In the genomic region with DNA sequence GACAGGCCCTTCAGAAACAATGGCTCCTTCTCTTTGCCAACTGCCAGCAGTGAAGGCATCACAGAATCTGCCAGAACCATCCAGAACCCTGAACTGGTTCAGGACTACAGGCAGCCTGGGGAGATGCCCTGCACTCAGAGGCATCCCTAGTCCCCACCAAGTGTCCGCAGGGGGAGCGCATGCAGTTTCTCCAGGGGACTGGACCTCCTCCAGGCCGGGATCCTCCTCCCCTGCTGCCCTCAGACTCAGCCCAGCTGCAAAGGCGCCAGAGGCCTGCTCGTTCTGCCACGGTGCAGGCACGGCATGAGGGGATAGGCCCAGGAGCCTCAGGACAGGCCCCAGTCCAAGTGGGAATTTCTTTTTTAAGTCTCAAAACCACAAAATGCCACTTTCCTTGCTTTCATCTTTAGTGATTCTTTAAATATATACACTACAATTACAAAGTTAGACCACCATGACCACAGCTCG, we compare ENCODE assay signal across 9 cellular contexts.
DNase-seq lines count a peak whose midpoint lies in the region; ATAC-seq and TF ChIP-seq lines count a peak whose summit lies in the region.
"Had no signal": no experiment of that assay in that cellular context is flagged by ENCODE, and none has a peak within 500 bp of the region (broad histone marks: within the 10 kb centered on the region; RNA-seq: fewer than 3 reads in every experiment).

No MANE protein-coding gene starts in this region.

- H3K4me1 Mint-ChIP-seq in CD8-positive, alpha-beta T cell (ENCODE audit: low read depth), result peaks cover 94% of the 10 kb centered on the region
- H3K4me1 Mint-ChIP-seq in activated CD8-positive, alpha-beta T cell treated with anti-CD3 and anti-CD28 coated beads, Interleukin-2, amount 10 ng/mL, durations not matched to agents 7 days and 5 days (ENCODE audit: low read depth), result peaks cover 97% of the 10 kb centered on the region
- H3K4me1 Mint-ChIP-seq in naive B cell, result peaks cover 52 to 83% (median 74%) of the 10 kb centered on the region in 3 donors

- peak overlapping the region; percentile 7 for H3K4me3 ChIP-seq in CD8-positive, alpha-beta T cell (ENCODE audit: low read depth, low read length)
- H3K4me3 ChIP-seq in HEK293 (ENCODE audit: low read depth, low read length) (no peak overlapping the region), hepatocyte (no peak overlapping the region)

- peaks cover 94% of the 10 kb centered on the region for H3K4me1 ChIP-seq in CD8-positive, alpha-beta T cell (ENCODE audit: insufficient read depth, low read length)
- H3K4me1 ChIP-seq in HEK293 (ENCODE audit: control insufficient read depth, insufficient read depth, low read length) (no peaks in the 10 kb centered on the region), hepatocyte (ENCODE audit: insufficient read depth) (no peaks in the 10 kb centered on the region)
- H3K4me1 ChIP-seq: parathyroid adenoma had no signal

- intact Hi-C loops in CD8-positive, alpha-beta T cell (cut with DNase I, micrococcal nuclease), result loop anchor here (2.0 to 10.0 kb wide), 4 partner anchors 43 to 679 kb away; a partner anchor contains a TSS

- peaks cover 7% of the 10 kb centered on the region for H3K79me2 ChIP-seq in hepatocyte

- no peaks in the 10 kb centered on the region for H3K27me3 Mint-ChIP-seq in CD8-positive, alpha-beta T cell (ENCODE audit: low read depth)
- no peaks in the 10 kb centered on the region for H3K27me3 Mint-ChIP-seq in activated CD8-positive, alpha-beta T cell treated with anti-CD3 and anti-CD28 coated beads, Interleukin-2, amount 10 ng/mL, durations not matched to agents 7 days and 5 days (ENCODE audit: low read depth)
- H3K27me3 Mint-ChIP-seq in naive B cell, result no peaks in the 10 kb centered on the region

- H4K20me1 ChIP-seq in hepatocyte (ENCODE audit: insufficient read depth, poor library complexity, severe bottlenecking), result no peaks in the 10 kb centered on the region

- H3K9me2 ChIP-seq in hepatocyte (replicated peaks; ENCODE audit: insufficient read depth), result no peaks in the 10 kb centered on the region

- H3K27me3 ChIP-seq in CD8-positive, alpha-beta T cell (ENCODE audit: insufficient read depth, low read length), result no peaks in the 10 kb centered on the region
- H3K27me3 ChIP-seq in hepatocyte, result no peaks in the 10 kb centered on the region

- no peak for DNase-seq in CD8-positive, alpha-beta T cell
- DNase-seq in activated CD8-positive, alpha-beta T cell treated with anti-CD3 and anti-CD28 coated beads, Interleukin-2, amount 10 ng/mL, durations not matched to agents 7 days and 5 days, result no peak
- DNase-seq in naive B cell (no peak), NCI-H2196 (lab: John Stamatoyannopoulos, UW; ENCODE audit: unreplicated experiment) (no peak), SK-N-DZ (ENCODE audit: low spot score) (no peak), hepatocyte (ENCODE audit: low spot score) (no peak)

- no peak for ATAC-seq in CD8-positive, alpha-beta T cell
- ATAC-seq in activated CD8-positive, alpha-beta T cell treated with anti-CD3 and anti-CD28 coated beads, Interleukin-2, amount 10 ng/mL, durations not matched to agents 7 days and 5 days, result peak; percentile 2
- no peak for ATAC-seq in naive B cell (ENCODE audit: low read depth in 2 of 2)
- ATAC-seq in HG03469 (IDR thresholded peaks at IDR 0.05; ENCODE audit: unreplicated experiment), result no peak

- peak overlapping the region; percentile 61 for H3K4me3 Mint-ChIP-seq in CD8-positive, alpha-beta T cell
- peak overlapping the region; percentile 56 for H3K4me3 Mint-ChIP-seq in activated CD8-positive, alpha-beta T cell treated with anti-CD3 and anti-CD28 coated beads, Interleukin-2, amount 10 ng/mL, durations not matched to agents 7 days and 5 days
- H3K4me3 Mint-ChIP-seq in naive B cell, result peak overlapping the region in 7 of 8 donors; percentile 73 to 89 (median 75)

- H2AFZ ChIP-seq in hepatocyte, result no peak overlapping the region
- H2AFZ ChIP-seq: parathyroid adenoma had no signal

- peaks cover 5% of the 10 kb centered on the region for H3K36me3 ChIP-seq in CD8-positive, alpha-beta T cell (ENCODE audit: insufficient read depth, low read length)
- H3K36me3 ChIP-seq in HEK293 (ENCODE audit: control insufficient read depth in 2 of 2, insufficient read depth in 1 of 2, low read length in 2 of 2) (no peaks in the 10 kb centered on the region), hepatocyte (replicated peaks; ENCODE audit: insufficient read depth, low read depth) (no peaks in the 10 kb centered on the region)

- POLR2A ChIA-PET in CD8-positive, alpha-beta T cell (lab: Charles Lee), result interaction anchor here (1.0 to 2.4 kb wide), 7 partner anchors 11 to 123 kb away, joined by 3 to 11 read pairs (median 3); no protein-coding TSS in a partner anchor
- POLR2A ChIA-PET in HEK293 (lab: Yijun Ruan, JAX), result no interaction called here
- POLR2A ChIA-PET in activated CD8-positive, alpha-beta T cell treated with anti-CD3 and anti-CD28 coated beads, Interleukin-2, amount 10 ng/mL, durations not matched to agents 7 days and 5 days (lab: Charles Lee), result interaction anchor here (0.6 to 1.9 kb wide), 9 partner anchors 9 to 123 kb away, joined by 3 to 7 read pairs (median 4); no protein-coding TSS in a partner anchor

- peak overlapping the region; percentile 28 for H3K27ac ChIP-seq in CD8-positive, alpha-beta T cell (ENCODE audit: low read depth, low read length)
- H3K27ac ChIP-seq in HEK293 (ENCODE audit: extremely low read depth, low read depth, low read length) (no peak overlapping the region), hepatocyte (no peak overlapping the region)
- H3K27ac ChIP-seq: parathyroid adenoma had no signal

- H3K36me3 Mint-ChIP-seq in CD8-positive, alpha-beta T cell, result peaks cover 45% of the 10 kb centered on the region
- H3K36me3 Mint-ChIP-seq in activated CD8-positive, alpha-beta T cell treated with anti-CD3 and anti-CD28 coated beads, Interleukin-2, amount 10 ng/mL, durations not matched to agents 7 days and 5 days (ENCODE audit: low read depth), result peaks cover 72% of the 10 kb centered on the region
- no peaks in the 10 kb centered on the region for H3K36me3 Mint-ChIP-seq in naive B cell

- H3K9me3 ChIP-seq in CD8-positive, alpha-beta T cell (ENCODE audit: low read length), result no peaks in the 10 kb centered on the region
- H3K9me3 ChIP-seq in HEK293 (ENCODE audit: control insufficient read depth, insufficient read depth, low read depth, low read length) (no peaks in the 10 kb centered on the region), hepatocyte (ENCODE audit: low read depth) (no peaks in the 10 kb centered on the region)

- 80% methylated on average over 8 of the region's 8 CpGs for WGBS in hepatocyte (ENCODE audit: low lambda C conversion rate, missing lambda C conversion rate)

- no peak for TF ChIP-seq CTCF in CD8-positive, alpha-beta T cell (IDR thresholded peaks at IDR 0.05)
- TF ChIP-seq CTCF in HEK293 (tag by site-specific recombination; IDR thresholded peaks at IDR 0.05) (no peak), hepatocyte (IDR thresholded peaks at IDR 0.05; ENCODE audit: poor library complexity) (no peak)

- H3K9me3 Mint-ChIP-seq in CD8-positive, alpha-beta T cell, result no peaks in the 10 kb centered on the region
- peaks cover 3% of the 10 kb centered on the region for H3K9me3 Mint-ChIP-seq in activated CD8-positive, alpha-beta T cell treated with anti-CD3 and anti-CD28 coated beads, Interleukin-2, amount 10 ng/mL, durations not matched to agents 7 days and 5 days (ENCODE audit: insufficient read depth)
- H3K9me3 Mint-ChIP-seq in naive B cell, result peaks cover 0 to 3% (median 0%) of the 10 kb centered on the region in 7 donors

- CTCF ChIA-PET in CD8-positive, alpha-beta T cell (lab: Charles Lee), result interaction anchor here (0.7 to 11.0 kb wide), 5 partner anchors 8 to 150 kb away, joined by 3 to 128 read pairs (median 4); no protein-coding TSS in a partner anchor
- CTCF ChIA-PET in HEK293 (lab: Yijun Ruan, JAX), result no interaction called here
- CTCF ChIA-PET in activated CD8-positive, alpha-beta T cell treated with anti-CD3 and anti-CD28 coated beads, Interleukin-2, amount 10 ng/mL, durations not matched to agents 7 days and 5 days (lab: Charles Lee), result interaction anchor here (0.9 to 4.9 kb wide), 12 partner anchors 11 to 123 kb away, joined by 3 to 38 read pairs (median 6); no protein-coding TSS in a partner anchor

- peak overlapping the region; percentile 98 for H3K27ac Mint-ChIP-seq in CD8-positive, alpha-beta T cell
- peak overlapping the region; percentile 88 for H3K27ac Mint-ChIP-seq in activated CD8-positive, alpha-beta T cell treated with anti-CD3 and anti-CD28 coated beads, Interleukin-2, amount 10 ng/mL, durations not matched to agents 7 days and 5 days
- peak overlapping the region; percentile 82 to 97 (median 86) for H3K27ac Mint-ChIP-seq in naive B cell

- H3K4me2 ChIP-seq in hepatocyte, result no peak overlapping the region

TF ChIP-seq in HEK293, 187 proteins besides CTCF, POLR2A, EP300 and RAD21 (continues in another document):
- TF ChIP-seq, protein P1, sequence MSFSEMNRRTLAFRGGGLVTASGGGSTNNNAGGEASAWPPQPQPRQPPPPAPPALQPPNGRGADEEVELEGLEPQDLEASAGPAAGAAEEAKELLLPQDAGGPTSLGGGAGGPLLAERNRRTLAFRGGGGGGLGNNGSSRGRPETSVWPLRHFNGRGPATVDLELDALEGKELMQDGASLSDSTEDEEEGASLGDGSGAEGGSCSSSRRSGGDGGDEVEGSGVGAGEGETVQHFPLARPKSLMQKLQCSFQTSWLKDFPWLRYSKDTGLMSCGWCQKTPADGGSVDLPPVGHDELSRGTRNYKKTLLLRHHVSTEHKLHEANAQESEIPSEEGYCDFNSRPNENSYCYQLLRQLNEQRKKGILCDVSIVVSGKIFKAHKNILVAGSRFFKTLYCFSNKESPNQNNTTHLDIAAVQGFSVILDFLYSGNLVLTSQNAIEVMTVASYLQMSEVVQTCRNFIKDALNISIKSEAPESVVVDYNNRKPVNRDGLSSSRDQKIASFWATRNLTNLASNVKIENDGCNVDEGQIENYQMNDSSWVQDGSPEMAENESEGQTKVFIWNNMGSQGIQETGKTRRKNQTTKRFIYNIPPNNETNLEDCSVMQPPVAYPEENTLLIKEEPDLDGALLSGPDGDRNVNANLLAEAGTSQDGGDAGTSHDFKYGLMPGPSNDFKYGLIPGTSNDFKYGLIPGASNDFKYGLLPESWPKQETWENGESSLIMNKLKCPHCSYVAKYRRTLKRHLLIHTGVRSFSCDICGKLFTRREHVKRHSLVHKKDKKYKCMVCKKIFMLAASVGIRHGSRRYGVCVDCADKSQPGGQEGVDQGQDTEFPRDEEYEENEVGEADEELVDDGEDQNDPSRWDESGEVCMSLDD (tag by site-specific recombination; IDR thresholded peaks at IDR 0.05), result no peak
- peak; percentile 8; the same call in 1 of the 2 replicates for TF ChIP-seq ZIC2 (tag by site-specific recombination; IDR thresholded peaks at IDR 0.05)
- no peak for TF ChIP-seq FEZF1 (tag by site-specific recombination; IDR thresholded peaks at IDR 0.05)
- no peak for TF ChIP-seq ZBTB48 (tag by site-specific recombination; IDR thresholded peaks at IDR 0.05)
